1 cellular context compared by ENCODE assay signal in genomic region chr2:172094319-172095145, GRCh38.
TF ChIP-seq lines count a peak whose summit lies in the region.

No MANE protein-coding gene starts in this region.

TF ChIP-seq in HepG2, 621 proteins besides CTCF, POLR2A, EP300 and RAD21 (continued from another document and continues in another):
- TF ChIP-seq AKNA (CRISPR knock-in tag; IDR thresholded peaks at IDR 0.05; ENCODE audit: borderline replicate concordance) (no peak), ZFX (CRISPR knock-in tag; IDR thresholded peaks at IDR 0.05; ENCODE audit: low read depth) (no peak), ZNF576 (CRISPR knock-in tag; IDR thresholded peaks at IDR 0.05) (no peak), ZBTB40 (IDR thresholded peaks at IDR 0.05) (no peak), ZBTB40 (CRISPR knock-in tag; IDR thresholded peaks at IDR 0.05) (0 out of 2 replicates have a peak, but pooled peaks have one; percentile 16), FOXA1 (IDR thresholded peaks at IDR 0.05) (no peak), FOXA1 (CRISPR knock-in tag; IDR thresholded peaks at IDR 0.05) (no peak), ZNF547 (CRISPR knock-in tag; IDR thresholded peaks at IDR 0.05) (peak; percentile 28; the same call in 1 of the 2 replicates), SRSF1 (optimal IDR thresholded peaks at IDR 0.05; ENCODE audit: low read depth, low read length) (no peak), SNAPC5 (CRISPR knock-in tag; IDR thresholded peaks at IDR 0.05; ENCODE audit: borderline replicate concordance) (no peak), GMEB2 (CRISPR knock-in tag; IDR thresholded peaks at IDR 0.05; ENCODE audit: low read depth) (no peak), TBL1XR1 (IDR thresholded peaks at IDR 0.05; ENCODE audit: borderline replicate concordance, low read length, partially characterized antibody) (no peak), DBP (CRISPR knock-in tag; IDR thresholded peaks at IDR 0.05; ENCODE audit: not compliant biosample characterization) (no peak), BCLAF1 (IDR thresholded peaks at IDR 0.05) (no peak), ZNF724P (CRISPR knock-in tag; IDR thresholded peaks at IDR 0.05; ENCODE audit: borderline replicate concordance) (no peak), MBNL3 (CRISPR knock-in tag; conservative IDR thresholded peaks at IDR 0.05) (no peak), ZBTB10 (CRISPR knock-in tag; IDR thresholded peaks at IDR 0.05; ENCODE audit: borderline replicate concordance) (no peak), ARNTL (CRISPR knock-in tag; IDR thresholded peaks at IDR 0.05) (no peak), RBM22 (optimal IDR thresholded peaks at IDR 0.05; ENCODE audit: low read length) (no peak), KAT8 (CRISPR knock-in tag; IDR thresholded peaks at IDR 0.05) (no peak), SPEN (CRISPR knock-in tag; IDR thresholded peaks at IDR 0.05; ENCODE audit: low read depth) (no peak), ZFP82 (CRISPR knock-in tag; IDR thresholded peaks at IDR 0.05; ENCODE audit: borderline replicate concordance) (no peak), MYC (CRISPR knock-in tag; IDR thresholded peaks at IDR 0.05; ENCODE audit: borderline replicate concordance) (no peak)
- TF ChIP-seq, protein P1, sequence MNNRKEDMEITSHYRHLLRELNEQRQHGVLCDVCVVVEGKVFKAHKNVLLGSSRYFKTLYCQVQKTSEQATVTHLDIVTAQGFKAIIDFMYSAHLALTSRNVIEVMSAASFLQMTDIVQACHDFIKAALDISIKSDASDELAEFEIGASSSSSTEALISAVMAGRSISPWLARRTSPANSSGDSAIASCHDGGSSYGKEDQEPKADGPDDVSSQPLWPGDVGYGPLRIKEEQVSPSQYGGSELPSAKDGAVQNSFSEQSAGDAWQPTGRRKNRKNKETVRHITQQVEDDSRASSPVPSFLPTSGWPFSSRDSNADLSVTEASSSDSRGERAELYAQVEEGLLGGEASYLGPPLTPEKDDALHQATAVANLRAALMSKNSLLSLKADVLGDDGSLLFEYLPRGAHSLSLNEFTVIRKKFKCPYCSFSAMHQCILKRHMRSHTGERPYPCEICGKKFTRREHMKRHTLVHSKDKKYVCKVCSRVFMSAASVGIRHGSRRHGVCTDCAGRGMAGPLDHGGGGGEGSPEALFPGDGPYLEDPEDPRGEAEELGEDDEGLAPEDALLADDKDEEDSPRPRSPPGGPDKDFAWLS (CRISPR knock-in tag; IDR thresholded peaks at IDR 0.05; ENCODE audit: borderline replicate concordance) = no peak
